15 cellular contexts compared by ENCODE assay signal in the genomic region with DNA sequence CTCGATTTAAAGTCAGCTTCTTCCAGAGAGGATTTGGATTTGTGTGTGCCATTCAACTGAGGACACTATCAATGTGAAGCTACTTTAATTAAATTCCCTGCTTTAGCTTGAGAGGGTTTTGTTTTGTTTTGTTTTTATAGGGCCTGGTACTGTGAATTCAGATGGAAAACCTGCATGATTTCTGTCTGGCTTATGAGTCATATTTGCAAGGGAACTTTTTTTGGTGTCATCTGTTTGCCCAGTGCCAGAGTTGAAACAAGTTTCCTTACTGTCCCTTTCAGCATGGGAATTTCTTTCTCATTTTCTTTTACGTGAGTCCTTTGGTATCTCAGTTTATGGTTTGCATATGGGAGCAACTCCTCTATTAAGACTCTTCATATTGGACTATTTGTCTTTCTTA.
A peak's percentile ranks its signal among the peaks of the same experiment; 100 is the strongest.
DNase-seq lines count a peak whose midpoint lies in the region; ATAC-seq and TF ChIP-seq lines count a peak whose summit lies in the region.
"Had no signal": no experiment of that assay in that cellular context is flagged by ENCODE, and none has a peak within 500 bp of the region (broad histone marks: within the 10 kb centered on the region; RNA-seq: fewer than 3 reads in every experiment).

No MANE protein-coding gene starts in this region.

- peaks cover 54% of the 10 kb centered on the region for H3F3A ChIP-seq in GM23248 (ENCODE audit: insufficient read depth)
- H3F3A ChIP-seq in SK-N-SH (replicated peaks; ENCODE audit: insufficient read depth) = peaks cover 41% of the 10 kb centered on the region

- TF ChIP-seq CTCF in AG10803 (conservative IDR thresholded peaks at IDR 0.05; ENCODE audit: low read length) (no peak), SK-N-SH (IDR thresholded peaks at IDR 0.05) (no peak), spleen (IDR thresholded peaks at IDR 0.05 in 8 of 11, conservative IDR thresholded peaks at IDR 0.05 in 3 of 11) (no peak)

- no peak overlapping the region for H3K4me3 Mint-ChIP-seq in activated naive CD8-positive, alpha-beta T cell treated with anti-CD3 and anti-CD28 coated beads for 36 hours

- intact Hi-C loops in spleen (cut with DNase I; ENCODE audit: low total_unique reads) = no loop called here

- peak overlapping the region; percentile 89; the same call in 1 of the 2 replicates for H3K27ac ChIP-seq in GM23248
- peak overlapping the region; percentile 30 to 57; a peak in 3 of 4 replicates for H3K27ac ChIP-seq in SK-N-SH (ENCODE audit: low read depth in 2 of 2, low read length in 1 of 2)
- no peak overlapping the region for H3K27ac ChIP-seq in spleen
- H3K27ac ChIP-seq: C4-2B had no signal

- no peaks in the 10 kb centered on the region for H3K36me3 Mint-ChIP-seq in activated naive CD8-positive, alpha-beta T cell treated with anti-CD3 and anti-CD28 coated beads for 36 hours

- H3K27ac Mint-ChIP-seq in activated naive CD8-positive, alpha-beta T cell treated with anti-CD3 and anti-CD28 coated beads for 36 hours = no peak overlapping the region

- no peaks in the 10 kb centered on the region for H3K4me1 Mint-ChIP-seq in activated naive CD8-positive, alpha-beta T cell treated with anti-CD3 and anti-CD28 coated beads for 36 hours

- H3K79me2 ChIP-seq in GM23248 (ENCODE audit: insufficient read depth) (peaks cover 34% of the 10 kb centered on the region), SK-N-SH (ENCODE audit: insufficient read depth) (peaks cover 22% of the 10 kb centered on the region)

- H3K9me3 ChIP-seq in GM23248 (ENCODE audit: low read depth) = no peaks in the 10 kb centered on the region
- H3K9me3 ChIP-seq in SK-N-SH = no peaks in the 10 kb centered on the region
- H3K9me3 ChIP-seq in spleen = peaks cover 0 to 7% (median 0%) of the 10 kb centered on the region in 8 donors
- H3K9me3 ChIP-seq: Caco-2 had no signal

- DNase-seq in AG10803 (ENCODE audit: low read depth) = peak; percentile 27
- DNase-seq in GM23248 = peak; percentile 62
- peak; percentile 11 for DNase-seq in SK-N-SH
- peak; percentile 40 for DNase-seq in myocyte (ENCODE audit: low read depth)
- DNase-seq in activated naive CD8-positive, alpha-beta T cell treated with anti-CD3 and anti-CD28 coated beads for 36 hours = no peak
- DNase-seq in spleen = no peak
- no peak for DNase-seq in 8988T
- DNase-seq: Caco-2, KBM-7, NCI-H1092 treated with DMSO at 0.1 percent for 48 hours, NCI-H2081 treated with DMSO at 0.1 percent for 48 hours, NCI-H510A treated with DMSO at 0.1 percent for 48 hours had no signal

- 50% methylated on average over 2 of the region's 2 CpGs for WGBS in GM23248 (ENCODE audit: low coverage in 1 of 2, low lambda C conversion rate in 2 of 2, missing lambda C conversion rate in 2 of 2), 2 experiments
- WGBS in SK-N-SH (ENCODE audit: low lambda C conversion rate) = 15% methylated on average over 2 of the region's 2 CpGs
- 41 to 73% (median 69%) methylated on average over 2 of the region's 2 CpGs for WGBS in spleen, 5 donors

- H3K27me3 ChIP-seq in GM23248 (replicated peaks; ENCODE audit: insufficient read depth) = no peaks in the 10 kb centered on the region
- no peaks in the 10 kb centered on the region for H3K27me3 ChIP-seq in SK-N-SH (ENCODE audit: insufficient read depth)
- no peaks in the 10 kb centered on the region for H3K27me3 ChIP-seq in spleen (replicated peaks in 1 of 7)

- H3K9me3 Mint-ChIP-seq in activated naive CD8-positive, alpha-beta T cell treated with anti-CD3 and anti-CD28 coated beads for 36 hours = peaks cover 1% of the 10 kb centered on the region

- TF ChIP-seq POLR2A in spleen (IDR thresholded peaks at IDR 0.05) = no peak

- H3K9me2 ChIP-seq in GM23248 (ENCODE audit: insufficient read depth) (no peaks in the 10 kb centered on the region), SK-N-SH (no peaks in the 10 kb centered on the region)

- no peak for ATAC-seq in GM21786 (IDR thresholded peaks at IDR 0.05; ENCODE audit: unreplicated experiment)
- ATAC-seq: HCT116 had no signal

- H2AFZ ChIP-seq in GM23248 = no peak overlapping the region
- H2AFZ ChIP-seq in SK-N-SH (ENCODE audit: low read depth) = no peak overlapping the region

- TF ChIP-seq RAD21 in SK-N-SH (IDR thresholded peaks at IDR 0.05; ENCODE audit: low read length) = no peak

- CTCF ChIA-PET in SK-N-SH (lab: Yijun Ruan, JAX) = no interaction called here

- no peak for TF ChIP-seq EP300 in SK-N-SH (IDR thresholded peaks at IDR 0.05; ENCODE audit: borderline replicate concordance in 1 of 2, low read depth in 1 of 2, low read length in 1 of 2)

- POLR2A ChIA-PET in SK-N-SH (lab: Yijun Ruan, JAX) = no interaction called here

- peak overlapping the region; percentile 24 for H3K4me2 ChIP-seq in GM23248 (ENCODE audit: unreplicated experiment)
- no peak overlapping the region for H3K4me2 ChIP-seq in SK-N-SH

- in situ Hi-C loops in GM23248 (cut with MboI) = no loop called here

- H4K20me1 ChIP-seq in GM23248 (ENCODE audit: insufficient read depth) (no peaks in the 10 kb centered on the region), SK-N-SH (ENCODE audit: insufficient read depth) (no peaks in the 10 kb centered on the region)

- peaks cover 53% of the 10 kb centered on the region for H3K4me1 ChIP-seq in GM23248 (ENCODE audit: insufficient read depth)
- no peaks in the 10 kb centered on the region; a peak in 2 of 4 replicates for H3K4me1 ChIP-seq in SK-N-SH (ENCODE audit: control insufficient read depth in 1 of 2, insufficient read depth in 2 of 2, low read depth in 1 of 2, low read length in 1 of 2)
- H3K4me1 ChIP-seq in spleen = no peaks in the 10 kb centered on the region
- H3K4me1 ChIP-seq: Caco-2 had no signal

- H3K27me3 Mint-ChIP-seq in activated naive CD8-positive, alpha-beta T cell treated with anti-CD3 and anti-CD28 coated beads for 36 hours = no peaks in the 10 kb centered on the region

- H3K9ac ChIP-seq in GM23248 = no peak overlapping the region
- no peak overlapping the region; the same call in 1 of the 2 replicates for H3K9ac ChIP-seq in SK-N-SH

- H3K4me3 ChIP-seq in AG10803 (ENCODE audit: low read length) = no peak overlapping the region
- H3K4me3 ChIP-seq in GM23248 = no peak overlapping the region
- H3K4me3 ChIP-seq in SK-N-SH (ENCODE audit: low read depth in 2 of 2, low read length in 1 of 2) = no peak overlapping the region
- H3K4me3 ChIP-seq in spleen = no peak overlapping the region

- no peaks in the 10 kb centered on the region; the same call in 1 of the 2 replicates for H3K36me3 ChIP-seq in GM23248 (ENCODE audit: low read depth)
- H3K36me3 ChIP-seq in SK-N-SH (replicated peaks in 1 of 2; ENCODE audit: control insufficient read depth in 1 of 2, insufficient read depth in 2 of 2, low read length in 1 of 2) = peaks cover 0 to 20% of the 10 kb centered on the region in 2 experiments
- H3K36me3 ChIP-seq in spleen = no peaks in the 10 kb centered on the region

TF ChIP-seq in SK-N-SH, 30 proteins besides CTCF, POLR2A, EP300 and RAD21:
- no peak for TF ChIP-seq TAF1 (IDR thresholded peaks at IDR 0.05; ENCODE audit: borderline replicate concordance, low read depth, low read length)
- TF ChIP-seq, protein P1, sequence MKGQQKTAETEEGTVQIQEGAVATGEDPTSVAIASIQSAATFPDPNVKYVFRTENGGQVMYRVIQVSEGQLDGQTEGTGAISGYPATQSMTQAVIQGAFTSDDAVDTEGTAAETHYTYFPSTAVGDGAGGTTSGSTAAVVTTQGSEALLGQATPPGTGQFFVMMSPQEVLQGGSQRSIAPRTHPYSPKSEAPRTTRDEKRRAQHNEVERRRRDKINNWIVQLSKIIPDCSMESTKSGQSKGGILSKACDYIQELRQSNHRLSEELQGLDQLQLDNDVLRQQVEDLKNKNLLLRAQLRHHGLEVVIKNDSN (IDR thresholded peaks at IDR 0.05; ENCODE audit: borderline replicate concordance, low read depth) = no peak
- TF ChIP-seq, protein P2, sequence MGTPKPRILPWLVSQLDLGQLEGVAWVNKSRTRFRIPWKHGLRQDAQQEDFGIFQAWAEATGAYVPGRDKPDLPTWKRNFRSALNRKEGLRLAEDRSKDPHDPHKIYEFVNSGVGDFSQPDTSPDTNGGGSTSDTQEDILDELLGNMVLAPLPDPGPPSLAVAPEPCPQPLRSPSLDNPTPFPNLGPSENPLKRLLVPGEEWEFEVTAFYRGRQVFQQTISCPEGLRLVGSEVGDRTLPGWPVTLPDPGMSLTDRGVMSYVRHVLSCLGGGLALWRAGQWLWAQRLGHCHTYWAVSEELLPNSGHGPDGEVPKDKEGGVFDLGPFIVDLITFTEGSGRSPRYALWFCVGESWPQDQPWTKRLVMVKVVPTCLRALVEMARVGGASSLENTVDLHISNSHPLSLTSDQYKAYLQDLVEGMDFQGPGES (IDR thresholded peaks at IDR 0.05; ENCODE audit: low read depth, low read length) = no peak
- peak; percentile 37; the same call in 1 of the 2 replicates for TF ChIP-seq TCF12 (IDR thresholded peaks at IDR 0.05)
- no peak for TF ChIP-seq MEF2A (IDR thresholded peaks at IDR 0.05; ENCODE audit: borderline replicate concordance, low read depth)
- TF ChIP-seq, protein P3, sequence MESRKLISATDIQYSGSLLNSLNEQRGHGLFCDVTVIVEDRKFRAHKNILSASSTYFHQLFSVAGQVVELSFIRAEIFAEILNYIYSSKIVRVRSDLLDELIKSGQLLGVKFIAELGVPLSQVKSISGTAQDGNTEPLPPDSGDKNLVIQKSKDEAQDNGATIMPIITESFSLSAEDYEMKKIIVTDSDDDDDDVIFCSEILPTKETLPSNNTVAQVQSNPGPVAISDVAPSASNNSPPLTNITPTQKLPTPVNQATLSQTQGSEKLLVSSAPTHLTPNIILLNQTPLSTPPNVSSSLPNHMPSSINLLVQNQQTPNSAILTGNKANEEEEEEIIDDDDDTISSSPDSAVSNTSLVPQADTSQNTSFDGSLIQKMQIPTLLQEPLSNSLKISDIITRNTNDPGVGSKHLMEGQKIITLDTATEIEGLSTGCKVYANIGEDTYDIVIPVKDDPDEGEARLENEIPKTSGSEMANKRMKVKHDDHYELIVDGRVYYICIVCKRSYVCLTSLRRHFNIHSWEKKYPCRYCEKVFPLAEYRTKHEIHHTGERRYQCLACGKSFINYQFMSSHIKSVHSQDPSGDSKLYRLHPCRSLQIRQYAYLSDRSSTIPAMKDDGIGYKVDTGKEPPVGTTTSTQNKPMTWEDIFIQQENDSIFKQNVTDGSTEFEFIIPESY (IDR thresholded peaks at IDR 0.05; ENCODE audit: borderline replicate concordance, low read depth) = no peak
- no peak for TF ChIP-seq GABPA (IDR thresholded peaks at IDR 0.05; ENCODE audit: low read depth)
- no peak for TF ChIP-seq MXI1 (IDR thresholded peaks at IDR 0.05; ENCODE audit: low read depth, low read length)
- TF ChIP-seq JUND (IDR thresholded peaks at IDR 0.05) = peak; percentile 39; the same call in 1 of the 2 replicates
- peak; percentile 55; the same call in 1 of the 2 replicates for TF ChIP-seq FOSL2 (IDR thresholded peaks at IDR 0.05; ENCODE audit: borderline replicate concordance, low read depth)
- TF ChIP-seq YY1 (IDR thresholded peaks at IDR 0.05; ENCODE audit: low read depth) = no peak
- no peak for TF ChIP-seq GATA2 (CRISPR knock-in tag; IDR thresholded peaks at IDR 0.05)
- no peak for TF ChIP-seq FOXJ3 (CRISPR knock-in tag; IDR thresholded peaks at IDR 0.05)
- TF ChIP-seq SMC3 (IDR thresholded peaks at IDR 0.05; ENCODE audit: low read depth, low read length) = no peak

Comparison
In these comparisons a context has a peak if more than half of its experiments do, and no peak if none do; other contexts are left out.
1. DNase-seq: peak in AG10803 (single experiment), GM23248 (single experiment), SK-N-SH (single experiment) and myocyte (single experiment); none in activated naive CD8-positive, alpha-beta T cell treated with anti-CD3 and anti-CD28 coated beads for 36 hours (single experiment), spleen (single experiment) and 8988T (single experiment).
2. H3K27ac ChIP-seq: peak in GM23248 (single experiment) and SK-N-SH (2 of 2); none in spleen (0 of 8).